In the genomic region with DNA sequence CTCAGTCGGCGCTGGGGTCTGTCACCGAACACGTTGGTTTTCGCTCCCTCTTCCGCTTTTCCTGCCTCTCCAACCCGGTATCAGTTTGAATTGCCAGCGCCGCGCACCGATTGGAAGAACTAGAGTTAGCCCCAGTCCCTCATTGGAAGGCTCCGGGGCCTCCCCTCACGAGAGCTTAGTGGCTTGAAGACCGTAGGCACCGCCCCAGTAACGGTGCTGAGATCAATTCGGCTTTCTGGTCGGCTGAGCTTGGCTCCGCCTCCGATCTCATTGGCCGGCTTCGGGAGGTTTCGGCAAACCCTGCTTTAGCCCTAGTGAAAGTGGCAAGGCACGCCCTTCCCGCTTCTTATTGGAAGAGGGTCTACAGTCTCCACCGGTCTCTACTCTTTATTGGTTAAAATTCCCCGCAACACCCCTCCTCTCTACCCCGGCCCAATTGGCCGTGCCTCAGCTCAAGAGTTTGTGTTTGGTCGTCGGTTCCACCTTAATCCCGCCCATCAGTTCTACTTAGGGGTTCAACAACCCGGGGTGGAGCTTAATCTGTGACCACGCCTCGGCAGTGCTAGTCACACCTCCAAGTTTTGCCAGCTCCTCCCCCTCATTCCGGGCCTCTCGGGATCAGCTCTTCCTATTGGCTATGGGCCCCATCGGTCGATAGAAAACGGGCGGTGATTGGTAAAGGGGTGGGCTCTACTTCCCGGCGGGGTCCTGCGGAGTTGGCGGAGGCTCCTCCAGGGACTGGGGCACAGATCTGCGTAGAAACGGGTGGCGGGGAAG, we compare ENCODE assay signal across 8 cellular contexts. TPM values are rescaled to one million over a fixed set of nuclear protein-coding genes. Genes with fewer than 3 reads are reported as not detected.
DNase-seq lines count a peak whose midpoint lies in the region; ATAC-seq and TF ChIP-seq lines count a peak whose summit lies in the region.
"Not testable (repeated sequence)": the region's sequence is repeated elsewhere in the genome, so short reads cannot be mapped to it uniquely, and the experiment has no call there.

A gene (minus strand): TSS at position 63 of the 777 bp plus-strand sequence. CDS start 845 bp downstream, outside the sequence.

- not testable (repeated sequence) for DNase-seq in CD8-positive, alpha-beta T cell; neural progenitor cell (ENCODE audit: low spot score)

- H3K9me3 Mint-ChIP-seq in CD8-positive, alpha-beta T cell; neural progenitor cell: not testable (repeated sequence)

- CTCF ChIA-PET in CD8-positive, alpha-beta T cell (lab: Charles Lee) = not testable (repeated sequence)

- not testable (repeated sequence) for H3K36me3 Mint-ChIP-seq in CD8-positive, alpha-beta T cell; neural progenitor cell

- not testable (repeated sequence) for H3K27me3 Mint-ChIP-seq in CD8-positive, alpha-beta T cell (ENCODE audit: low read depth); neural progenitor cell (ENCODE audit: insufficient read depth, low read depth)

- intact Hi-C loops in CD8-positive, alpha-beta T cell (cut with DNase I, micrococcal nuclease) = not testable (repeated sequence)

- not testable (repeated sequence) for TF ChIP-seq CTCF in CD8-positive, alpha-beta T cell (IDR thresholded peaks at IDR 0.05); neural progenitor cell (IDR thresholded peaks at IDR 0.05)

- not testable (repeated sequence) for H3K4me3 Mint-ChIP-seq in CD8-positive, alpha-beta T cell; neural progenitor cell

- H3K4me2 ChIP-seq in neural progenitor cell = not testable (repeated sequence)

- not testable (repeated sequence) for H3K4me1 Mint-ChIP-seq in CD8-positive, alpha-beta T cell (ENCODE audit: low read depth); neural progenitor cell

- H3K9ac ChIP-seq in neural progenitor cell = not testable (repeated sequence)

- not testable (repeated sequence) for H3K27ac ChIP-seq in CD8-positive, alpha-beta T cell (ENCODE audit: low read depth, low read length); neural progenitor cell

- not testable (repeated sequence) for H3K27ac Mint-ChIP-seq in CD8-positive, alpha-beta T cell; neural progenitor cell

- H4K20me1 ChIP-seq in neural progenitor cell (ENCODE audit: low read depth) = not testable (repeated sequence)

- not testable (repeated sequence) for H3K27me3 ChIP-seq in CD8-positive, alpha-beta T cell (ENCODE audit: insufficient read depth, low read length); neural progenitor cell

- H3K4me3 ChIP-seq in CD8-positive, alpha-beta T cell (ENCODE audit: low read depth, low read length); neural progenitor cell: not testable (repeated sequence)

- H2AFZ ChIP-seq in neural progenitor cell (replicated peaks) = not testable (repeated sequence)

- H3K4me1 ChIP-seq in CD8-positive, alpha-beta T cell (ENCODE audit: insufficient read depth, low read length); neural progenitor cell: not testable (repeated sequence)

- ATAC-seq in CD8-positive, alpha-beta T cell = peak; percentile 79
- peak; percentile 77 for ATAC-seq in GM19328 (IDR thresholded peaks at IDR 0.05; ENCODE audit: unreplicated experiment)
- peak; percentile 82 for ATAC-seq in GM21723 (IDR thresholded peaks at IDR 0.05; ENCODE audit: unreplicated experiment)
- peak; percentile 80 for ATAC-seq in HG02981 (IDR thresholded peaks at IDR 0.05; ENCODE audit: unreplicated experiment)
- peak; percentile 79 for ATAC-seq in HG03460 (IDR thresholded peaks at IDR 0.05; ENCODE audit: unreplicated experiment)
- ATAC-seq in activated CD4-positive, CD25-positive, alpha-beta regulatory T cell treated with anti-CD3 and anti-CD28 coated beads, Interleukin-2, amount 50 U/mL, for 24 hours = peak; percentile 87 to 89
- peak; percentile 93 for ATAC-seq in esophagus mucosa

- POLR2A ChIA-PET in CD8-positive, alpha-beta T cell (lab: Charles Lee) = not testable (repeated sequence)

- H3K9me3 ChIP-seq in CD8-positive, alpha-beta T cell (ENCODE audit: low read length); neural progenitor cell (ENCODE audit: low read depth): not testable (repeated sequence)

- not testable (repeated sequence) for H3K79me2 ChIP-seq in neural progenitor cell (ENCODE audit: low read depth)

- H3K36me3 ChIP-seq in CD8-positive, alpha-beta T cell (ENCODE audit: insufficient read depth, low read length); neural progenitor cell: not testable (repeated sequence)

- not testable (repeated sequence) for H3F3A ChIP-seq in neural progenitor cell (ENCODE audit: low read depth)

RNA-seq across cellular contexts. Expression of the gene that starts here (rescaled TPM):
- not detected for total RNA-seq in CD8-positive, alpha-beta T cell
- total RNA-seq in esophagus mucosa (2.8 TPM), neural progenitor cell (ENCODE audit: low replicate concordance) (8.1 and 14.8 TPM in 2 replicates)

Comparison
In these comparisons a context has a peak if more than half of its experiments do, and no peak if none do; other contexts are left out.
1. Peak in ATAC-seq in CD8-positive, alpha-beta T cell; RNA of the gene not detected or under 1 TPM.